ENCODE assay signal across 8 cellular contexts in genomic region chr2:180980185-180980942, GRCh38. TPM values are rescaled to one million over a fixed set of nuclear protein-coding genes. Genes with fewer than 3 reads are reported as not detected.
DNase-seq lines count a peak whose midpoint lies in the region; ATAC-seq and TF ChIP-seq lines count a peak whose summit lies in the region.

TSS of gene UBE2E3 (plus strand) at chr2:180980605. CDS start at chr2:180982043, 1,438 bp downstream.

- H2AFZ ChIP-seq in KMS-11 (ENCODE audit: low read depth): peak within 1 kb of the TSS; percentile 91
- H2AFZ ChIP-seq in osteoblast (ENCODE audit: low read length): peak within 1 kb of the TSS; percentile 80

- no peaks in the 10 kb centered on the region for H3K9me3 Mint-ChIP-seq in activated naive CD4-positive, alpha-beta T cell treated with anti-CD3 and anti-CD28 coated beads, Interleukin-2, amount 50 U/mL, for 24 hours

- peak within 1 kb of the TSS; percentile 98 for H3K4me3 Mint-ChIP-seq in activated naive CD4-positive, alpha-beta T cell treated with anti-CD3 and anti-CD28 coated beads, Interleukin-2, amount 50 U/mL, for 24 hours

- peaks cover 56% of the 10 kb centered on the region for H3K4me1 Mint-ChIP-seq in activated naive CD4-positive, alpha-beta T cell treated with anti-CD3 and anti-CD28 coated beads, Interleukin-2, amount 50 U/mL, for 24 hours

- H3K4me2 ChIP-seq in KMS-11: peak within 1 kb of the TSS; percentile 85
- H3K4me2 ChIP-seq in osteoblast (ENCODE audit: insufficient read depth, low read length): peak within 1 kb of the TSS; percentile 91

- H3K4me1 ChIP-seq in KMS-11 (ENCODE audit: low read depth, poor library complexity, severe bottlenecking): peaks cover 33% of the 10 kb centered on the region
- H3K4me1 ChIP-seq in osteoblast (ENCODE audit: insufficient read depth, low read length): peaks cover 32% of the 10 kb centered on the region
- H3K4me1 ChIP-seq in testis: peaks cover 29% of the 10 kb centered on the region

- no peaks in the 10 kb centered on the region for H3K9me3 ChIP-seq in osteoblast (ENCODE audit: low read depth, low read length)
- H3K9me3 ChIP-seq in testis: no peaks in the 10 kb centered on the region

- H3K4me3 ChIP-seq in KMS-11 (IDR thresholded peaks at IDR 0.05; ENCODE audit: insufficient read depth, low read depth, low read length): peak within 1 kb of the TSS; percentile 85
- peak within 1 kb of the TSS; percentile 86 for H3K4me3 ChIP-seq in osteoblast (ENCODE audit: insufficient read depth, low read length)
- H3K4me3 ChIP-seq in testis: peak within 1 kb of the TSS; percentile 70 to 78

- H3K27ac ChIP-seq in KMS-11 (peak within 1 kb of the TSS; percentile 47), osteoblast (ENCODE audit: low read depth, low read length) (peak within 1 kb of the TSS; percentile 77), testis (peak within 1 kb of the TSS; percentile 80 to 96)

- WGBS in testis, 2 donors: 1% methylated on average over 11 to 22 of the region's 99 CpGs

- H3K27me3 ChIP-seq in KMS-11 (ENCODE audit: insufficient read depth, low read depth) (no peaks in the 10 kb centered on the region), osteoblast (ENCODE audit: insufficient read depth, low read length) (no peaks in the 10 kb centered on the region), testis (no peaks in the 10 kb centered on the region)

- H3K36me3 ChIP-seq in KMS-11 (ENCODE audit: insufficient read depth) (no peaks in the 10 kb centered on the region; the same call in 1 of the 2 replicates), osteoblast (ENCODE audit: insufficient read depth, low read length) (peaks cover 3% of the 10 kb centered on the region), testis (ENCODE audit: low read depth, missing control alignments) (no peaks in the 10 kb centered on the region)

- H3K27ac Mint-ChIP-seq in activated naive CD4-positive, alpha-beta T cell treated with anti-CD3 and anti-CD28 coated beads, Interleukin-2, amount 50 U/mL, for 24 hours: peak within 1 kb of the TSS; percentile 98

- H4K20me1 ChIP-seq in KMS-11 (ENCODE audit: insufficient read depth) (no peaks in the 10 kb centered on the region), osteoblast (ENCODE audit: insufficient read depth, low read length) (peaks cover 3% of the 10 kb centered on the region)

- peak within 1 kb of the TSS; percentile 67 for H3K9ac ChIP-seq in KMS-11

- no peak; the same call in 1 of the 2 replicates for TF ChIP-seq CTCF in KMS-11 (conservative IDR thresholded peaks at IDR 0.05; ENCODE audit: low read depth, low read length)
- peak; percentile 48 for TF ChIP-seq CTCF in osteoblast (IDR thresholded peaks at IDR 0.05; ENCODE audit: extremely low read depth, low read depth, low read length)
- peak; percentile 65 to 80 (median 71) for TF ChIP-seq CTCF in testis (IDR thresholded peaks at IDR 0.05)

- H3K27me3 Mint-ChIP-seq in activated naive CD4-positive, alpha-beta T cell treated with anti-CD3 and anti-CD28 coated beads, Interleukin-2, amount 50 U/mL, for 24 hours: no peaks in the 10 kb centered on the region

- H3K36me3 Mint-ChIP-seq in activated naive CD4-positive, alpha-beta T cell treated with anti-CD3 and anti-CD28 coated beads, Interleukin-2, amount 50 U/mL, for 24 hours: peaks cover 7% of the 10 kb centered on the region

- intact Hi-C loops in testis (cut with DNase I; ENCODE audit: low total_unique reads): no loop called here

- H3K79me2 ChIP-seq in KMS-11 (ENCODE audit: insufficient read depth, low read depth) (peaks cover 39% of the 10 kb centered on the region), osteoblast (ENCODE audit: insufficient read depth, low read length) (peaks cover 41% of the 10 kb centered on the region)

- ATAC-seq in GM21717 (IDR thresholded peaks at IDR 0.05; ENCODE audit: unreplicated experiment) (peak; percentile 80), SK-N-SH treated with all-trans-retinoic acid at 6 μM for 48 hours (peak; percentile 80)

- DNase-seq in EH (ENCODE audit: low read depth) (peak; percentile 80), glomerular endothelial cell (ENCODE audit: extremely low read depth, low read depth, low spot score) (peak; percentile 14), osteoblast (ENCODE audit: insufficient read length, low spot score, missing footprints) (peak; percentile 98), testis (peak; percentile 85)

- TF ChIP-seq POLR2A in testis (IDR thresholded peaks at IDR 0.05): no peak

TF ChIP-seq in SK-N-SH treated with all-trans-retinoic acid at 6 μM for 48 hours, 23 proteins besides CTCF, POLR2A, EP300 and RAD21:
- TF ChIP-seq OSR1 (CRISPR knock-in tag; IDR thresholded peaks at IDR 0.05) (0 out of 2 replicates have a peak, but pooled peaks have one; percentile 72), BACH2 (CRISPR knock-in tag; IDR thresholded peaks at IDR 0.05; ENCODE audit: borderline replicate concordance) (0 out of 2 replicates have a peak, but pooled peaks have one; percentile 41), CSDC2 (CRISPR knock-in tag; IDR thresholded peaks at IDR 0.05) (peak; percentile 96; the same call in 1 of the 2 replicates), ARNTL (CRISPR knock-in tag; IDR thresholded peaks at IDR 0.05; ENCODE audit: borderline replicate concordance, low read depth) (0 out of 2 replicates have a peak, but pooled peaks have one; percentile 4), SNAI2 (CRISPR knock-in tag; IDR thresholded peaks at IDR 0.05) (peak; percentile 89; the same call in 1 of the 2 replicates), ZNF8 (CRISPR knock-in tag; IDR thresholded peaks at IDR 0.05) (no peak), ZFP30 (CRISPR knock-in tag; IDR thresholded peaks at IDR 0.05) (peak; percentile 33; the same call in 1 of the 2 replicates), ZFP3 (CRISPR knock-in tag; IDR thresholded peaks at IDR 0.05) (peak; percentile 75; the same call in 1 of the 2 replicates), PPARA (CRISPR knock-in tag; IDR thresholded peaks at IDR 0.05; ENCODE audit: borderline replicate concordance) (no peak)
- TF ChIP-seq, protein P1, sequence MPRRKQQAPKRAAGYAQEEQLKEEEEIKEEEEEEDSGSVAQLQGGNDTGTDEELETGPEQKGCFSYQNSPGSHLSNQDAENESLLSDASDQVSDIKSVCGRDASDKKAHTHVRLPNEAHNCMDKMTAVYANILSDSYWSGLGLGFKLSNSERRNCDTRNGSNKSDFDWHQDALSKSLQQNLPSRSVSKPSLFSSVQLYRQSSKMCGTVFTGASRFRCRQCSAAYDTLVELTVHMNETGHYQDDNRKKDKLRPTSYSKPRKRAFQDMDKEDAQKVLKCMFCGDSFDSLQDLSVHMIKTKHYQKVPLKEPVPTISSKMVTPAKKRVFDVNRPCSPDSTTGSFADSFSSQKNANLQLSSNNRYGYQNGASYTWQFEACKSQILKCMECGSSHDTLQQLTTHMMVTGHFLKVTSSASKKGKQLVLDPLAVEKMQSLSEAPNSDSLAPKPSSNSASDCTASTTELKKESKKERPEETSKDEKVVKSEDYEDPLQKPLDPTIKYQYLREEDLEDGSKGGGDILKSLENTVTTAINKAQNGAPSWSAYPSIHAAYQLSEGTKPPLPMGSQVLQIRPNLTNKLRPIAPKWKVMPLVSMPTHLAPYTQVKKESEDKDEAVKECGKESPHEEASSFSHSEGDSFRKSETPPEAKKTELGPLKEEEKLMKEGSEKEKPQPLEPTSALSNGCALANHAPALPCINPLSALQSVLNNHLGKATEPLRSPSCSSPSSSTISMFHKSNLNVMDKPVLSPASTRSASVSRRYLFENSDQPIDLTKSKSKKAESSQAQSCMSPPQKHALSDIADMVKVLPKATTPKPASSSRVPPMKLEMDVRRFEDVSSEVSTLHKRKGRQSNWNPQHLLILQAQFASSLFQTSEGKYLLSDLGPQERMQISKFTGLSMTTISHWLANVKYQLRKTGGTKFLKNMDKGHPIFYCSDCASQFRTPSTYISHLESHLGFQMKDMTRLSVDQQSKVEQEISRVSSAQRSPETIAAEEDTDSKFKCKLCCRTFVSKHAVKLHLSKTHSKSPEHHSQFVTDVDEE (CRISPR knock-in tag; IDR thresholded peaks at IDR 0.05): peak; percentile 96
TF ChIP-seq in SK-N-SH treated with all-trans-retinoic acid at 6 μM for 48 hours: peak in this region for 8.

RNA-seq across cellular contexts. Expression of gene UBE2E3, which starts in this region (rescaled TPM):
- total RNA-seq in glomerular endothelial cell (98.1 and 134 TPM in 2 replicates), osteoblast (58.3 and 71.9 TPM in 2 replicates), testis (100 to 1,000 TPM; 113 to 138 TPM)
- 111 TPM for polyA plus RNA-seq in testis (ENCODE audit: insufficient read depth, low read depth, low replicate concordance)

Comparison
In these comparisons a context has a peak if more than half of its experiments do, and no peak if none do; other contexts are left out.
1. Peak in every context shown above with its lines: DNase-seq, ATAC-seq, H3K4me3 ChIP-seq and H3K27ac ChIP-seq.
2. DNase-seq: peak in every context shown above with its lines; median percentile 98 in osteoblast; 85 in testis; 80 in EH; 14 in glomerular endothelial cell.